In the genomic region with DNA sequence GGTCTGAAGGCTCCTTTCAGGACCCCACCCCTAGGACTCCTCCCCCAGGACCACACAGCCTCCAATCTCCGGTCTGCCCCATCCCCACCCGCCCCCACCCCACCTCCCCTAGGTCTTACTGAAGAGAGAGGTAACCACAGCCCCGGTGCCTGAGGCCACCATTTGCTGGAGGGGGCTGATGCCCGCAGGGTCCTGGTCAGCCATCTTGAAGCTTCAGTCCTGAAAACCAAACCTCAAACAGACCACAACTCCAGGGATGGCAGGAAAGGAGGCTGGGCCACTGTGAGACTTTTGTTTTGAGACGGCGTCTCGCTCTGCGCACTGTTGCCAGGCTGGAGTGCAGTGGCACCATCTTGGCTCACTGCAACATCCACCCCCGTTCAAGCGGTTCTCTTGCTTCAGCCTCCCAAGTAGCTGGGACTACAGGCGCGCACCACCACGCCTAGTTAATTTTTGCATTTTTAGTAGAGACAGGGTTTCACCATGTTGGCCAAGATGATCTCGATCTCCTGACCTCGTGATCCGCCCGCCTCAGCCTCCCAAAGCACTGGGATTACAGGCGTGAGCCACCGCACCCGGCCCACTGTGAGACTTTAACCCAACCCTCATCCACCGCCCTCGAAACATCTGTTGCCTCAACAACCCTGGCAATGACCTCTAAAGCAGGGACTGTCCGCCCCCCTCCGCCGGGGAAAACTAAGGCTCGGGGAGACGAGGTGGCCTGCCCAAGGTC, we compare ENCODE assay signal across 8 cellular contexts. TPM values are rescaled to one million over a fixed set of nuclear protein-coding genes. Genes with fewer than 3 reads are reported as not detected.
DNase-seq lines count a peak whose midpoint lies in the region; ATAC-seq and TF ChIP-seq lines count a peak whose summit lies in the region.

No MANE protein-coding gene starts in this region.

- peaks cover 0 to under 1% of the 10 kb centered on the region in 2 donors for H3K27me3 Mint-ChIP-seq in T-cell

- H3K36me3 Mint-ChIP-seq in T-cell, result peaks cover 5% of the 10 kb centered on the region

- DNase-seq in T-cell (no peak), foreskin fibroblast (no peak), retinal pigment epithelial cell (ENCODE audit: low read depth) (no peak), retina (no peak), Kasumi-1 (lab: John Stamatoyannopoulos, UW) (no peak), AG20443 (ENCODE audit: low spot score) (no peak)

- H3K9me3 Mint-ChIP-seq in T-cell, result no peaks in the 10 kb centered on the region

- peak overlapping the region in 1 of 2 donors; percentile 58 for H3K27ac Mint-ChIP-seq in T-cell

- POLR2A ChIA-PET in T-cell (lab: Charles Lee), result no interaction called here

- TF ChIP-seq CTCF in foreskin fibroblast (IDR thresholded peaks at IDR 0.05; ENCODE audit: low read depth, low read length) (no peak), retinal pigment epithelial cell (conservative IDR thresholded peaks at IDR 0.05; ENCODE audit: low read depth, low read length) (no peak)

- CTCF ChIA-PET in T-cell (lab: Charles Lee), result no interaction called here

- no peak for ATAC-seq in T-cell (replicated peaks in 1 of 4)
- ATAC-seq in GM21515 (IDR thresholded peaks at IDR 0.05; ENCODE audit: unreplicated experiment), result no peak

- H3K4me1 Mint-ChIP-seq in T-cell, result peaks cover 12 to 35% (median 28%) of the 10 kb centered on the region in 3 donors

- H3K4me3 ChIP-seq in GM08714 (ENCODE audit: low read length) (peak overlapping the region; percentile 73), foreskin fibroblast (ENCODE audit: low read depth in 1 of 2, low read length in 2 of 2) (peak overlapping the region; percentile 74 to 90), retinal pigment epithelial cell (ENCODE audit: low read length) (peak overlapping the region; percentile 67)

- H3K4me3 Mint-ChIP-seq in T-cell, result peak overlapping the region; percentile 77 to 94 (median 81)

RNA-seq across cellular contexts. Expression of gene SLC25A39, which starts 1.1 kb away (rescaled TPM):
- total RNA-seq in T-cell, result 100 to 1,000 TPM in 3 of 5 donors, 10 to 100 TPM in 2; 78.6 to 108 (median 104) TPM

RNA-seq across cellular contexts. Expression of gene RUNDC3A, which starts 15.1 kb away (rescaled TPM):
- total RNA-seq in T-cell, result under 1 TPM in 3 of 5 donors, not detected in 2; 0.38 to 0.65 (median 0.41) TPM

RNA-seq across cellular contexts. Expression of gene GRN, which starts 21.6 kb away (rescaled TPM):
- total RNA-seq in T-cell, result 10 to 100 TPM; 21.0 to 48.3 (median 40.1) TPM

RNA-seq across cellular contexts. Expression of gene FAM171A2, which starts 40.1 kb away (rescaled TPM):
- total RNA-seq in T-cell, result 1 to 10 TPM in 2 of 5 donors, under 1 TPM in 3; 0.18 to 1.5 (median 0.89) TPM

RNA-seq across cellular contexts. Expression of gene SLC4A1, which starts 55.6 kb away (rescaled TPM):
- not detected for total RNA-seq in T-cell
